Comparison of ENCODE assay signal across 8 cellular contexts in the genomic region with DNA sequence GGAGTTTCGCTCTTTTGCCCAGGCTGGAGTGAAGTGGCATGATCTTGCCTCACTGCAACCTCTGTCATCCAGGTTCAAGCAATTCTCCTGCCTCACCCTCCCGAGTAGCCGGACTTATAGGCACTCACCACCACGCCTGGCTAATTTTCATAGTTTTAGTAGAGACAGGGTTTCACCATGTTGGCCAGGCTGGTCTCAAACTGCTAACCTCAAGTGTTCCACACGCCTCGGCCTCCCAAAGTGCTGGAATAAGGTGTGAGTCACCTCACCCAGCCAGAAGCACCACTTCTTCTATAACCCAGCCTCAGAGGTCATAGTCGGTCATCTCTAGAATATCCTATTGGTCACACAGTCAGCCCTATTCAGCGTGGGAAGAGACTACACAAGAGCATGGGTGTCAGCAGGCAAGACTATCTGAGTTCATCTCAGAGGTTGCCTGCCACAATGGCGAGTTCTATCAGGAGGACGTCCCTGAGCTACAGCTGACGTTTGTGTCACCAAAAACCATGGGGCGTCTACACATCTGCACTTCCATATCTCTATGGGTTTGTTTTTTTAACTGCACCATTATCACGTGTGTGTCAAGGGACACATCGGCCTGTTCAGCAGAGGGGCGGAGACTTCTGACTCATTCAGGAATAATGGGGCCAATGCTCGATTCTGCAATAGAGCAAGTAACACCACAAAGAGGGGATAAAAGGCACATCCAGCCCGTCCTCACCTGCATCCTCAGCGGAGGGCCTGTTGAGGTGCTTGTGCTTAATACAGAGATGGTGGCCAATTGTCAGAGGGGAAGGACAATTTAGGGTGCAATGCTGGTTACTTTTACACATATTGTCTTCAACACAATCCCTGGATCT.
DNase-seq lines count a peak whose midpoint lies in the region; ATAC-seq and TF ChIP-seq lines count a peak whose summit lies in the region.

No MANE protein-coding gene starts in this region.

- intact Hi-C loops in lower leg skin (cut with DNase I; ENCODE audit: low total_unique reads) = no loop called here

- POLR2A ChIA-PET in GM10248 (lab: Yijun Ruan, JAX) = no interaction called here

- TF ChIP-seq CTCF in astrocyte of the spinal cord (IDR thresholded peaks at IDR 0.05; ENCODE audit: low read depth, low read length) = no peak
- TF ChIP-seq CTCF in lower leg skin (IDR thresholded peaks at IDR 0.05) = no peak
- TF ChIP-seq CTCF in GM10248 (IDR thresholded peaks at IDR 0.05; ENCODE audit: control extremely low read depth, extremely low read depth, low read depth, missing control alignments) = no peak

- no peak for TF ChIP-seq POLR2A in lower leg skin (IDR thresholded peaks at IDR 0.05)

- H3K4me3 ChIP-seq in astrocyte of the spinal cord (ENCODE audit: low read depth, low read length) (no peak overlapping the region), lower leg skin (ENCODE audit: low read depth, poor library complexity, severe bottlenecking) (no peak overlapping the region)

- peak; percentile 19 for DNase-seq in ACHN
- DNase-seq in HUDEP-2 (lab: John Stamatoyannopoulos, UW; ENCODE audit: unreplicated experiment in 76 of 76) = peak in 74 of 76 experiments; percentile 33 to 97 (median 84)
- peak; percentile 76 for DNase-seq in astrocyte of the spinal cord (ENCODE audit: low read depth, low spot score)
- DNase-seq in lower leg skin (ENCODE audit: low spot score in 2 of 2) = peak; percentile 86 to 90
- no peak for DNase-seq in GM10248 (ENCODE audit: extremely low spot score)
- no peak for DNase-seq in NCI-H2196 (lab: John Stamatoyannopoulos, UW; ENCODE audit: unreplicated experiment)
- DNase-seq in occipital lobe (lab: John Stamatoyannopoulos, UW) = no peak

- CTCF ChIA-PET in GM10248 (lab: Yijun Ruan, JAX) = no interaction called here

- in situ Hi-C loops in ACHN (cut with HindIII; ENCODE audit: low pct_ligation_motif_present, low pct_unique_long_range_greater_than_20kb, low sequenced_read_pairs) = no loop called here
- in situ Hi-C loops in astrocyte of the spinal cord (cut with HindIII; ENCODE audit: low sequenced_read_pairs) = no loop called here

- 61% methylated on average over 18 of the region's 18 CpGs for WGBS in lower leg skin, 2 donors

- ATAC-seq in HG03460 (IDR thresholded peaks at IDR 0.05; ENCODE audit: unreplicated experiment) = no peak

Comparison
In these comparisons a context has a peak if more than half of its experiments do, and no peak if none do; other contexts are left out.
1. DNase-seq: peak in ACHN (single experiment), HUDEP-2 (74 of 76), astrocyte of the spinal cord (single experiment) and lower leg skin (2 of 2); none in GM10248 (single experiment), NCI-H2196 (single experiment) and occipital lobe (single experiment).